Comparison of ENCODE assay signal across 8 cellular contexts in the genomic region with DNA sequence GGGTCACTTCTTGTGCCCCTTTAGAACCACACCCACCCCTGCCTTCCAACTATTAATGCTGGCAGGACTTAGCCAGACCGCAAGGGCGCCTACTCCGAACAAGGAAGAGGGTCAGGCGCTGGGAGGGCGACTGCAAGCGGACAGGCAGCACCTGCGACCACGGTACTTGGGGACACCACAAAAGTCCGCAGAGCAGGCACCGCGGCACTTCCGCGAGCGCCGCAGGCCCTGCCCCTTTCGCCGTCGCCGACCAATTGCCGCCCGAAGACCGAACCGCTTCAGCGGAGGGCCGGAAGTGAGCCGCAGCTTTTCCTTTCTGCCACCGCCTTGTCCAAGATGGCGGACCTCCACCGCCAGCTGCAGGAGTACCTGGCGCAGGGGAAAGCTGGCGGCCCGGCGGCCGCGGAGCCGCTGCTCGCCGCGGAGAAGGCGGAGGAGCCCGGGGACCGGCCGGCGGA. TPM values are rescaled to one million over a fixed set of nuclear protein-coding genes. Genes with fewer than 3 reads are reported as not detected.
DNase-seq lines count a peak whose midpoint lies in the region; ATAC-seq, FAIRE-seq and TF ChIP-seq lines count a peak whose summit lies in the region.

A gene with protein sequence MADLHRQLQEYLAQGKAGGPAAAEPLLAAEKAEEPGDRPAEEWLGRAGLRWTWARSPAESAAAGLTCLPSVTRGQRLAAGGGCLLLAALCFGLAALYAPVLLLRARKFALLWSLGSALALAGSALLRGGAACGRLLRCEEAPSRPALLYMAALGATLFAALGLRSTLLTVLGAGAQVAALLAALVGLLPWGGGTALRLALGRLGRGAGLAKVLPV (plus strand): TSS at position 305 of the 458 bp plus-strand sequence. CDS start 32 bp downstream, at position 337.

- peak; percentile 65 for FAIRE-seq in HTR-8/SVneo (lab: Jason Lieb, UNC)
- FAIRE-seq in H1 (lab: Jason Lieb, UNC), result no peak

- peak within 1 kb of the TSS; percentile 59 to 99 for H3K4me2 ChIP-seq in H1 (ENCODE audit: insufficient read depth in 1 of 2, low read depth in 2 of 2, low read length in 2 of 2)

- DNase-seq in Caki2 (ENCODE audit: low read depth) (peak; percentile 91), HTR-8/SVneo (ENCODE audit: insufficient read length, low spot score) (peak; percentile 95), NOMO-1 (lab: John Stamatoyannopoulos, UW; ENCODE audit: unreplicated experiment in 2 of 2) (peak; percentile 91 to 97), H1 (ENCODE audit: low read depth in 1 of 2, low spot score in 2 of 2) (peak; percentile 91), mesenteric fat pad (ENCODE audit: low spot score) (peak; percentile 98)
- DNase-seq in activated CD8-positive, alpha-beta memory T cell treated with anti-CD3 and anti-CD28 coated beads for 48 hours (ENCODE audit: low read depth in 2 of 3, low spot score in 2 of 3), result peak; percentile 80 to 82 (median 81)
- peak; percentile 83 for DNase-seq in stimulated activated CD8-positive, alpha-beta memory T cell treated with anti-CD3 and anti-CD28 coated beads, Interleukin-12 subunit alpha, Interleukin-12 subunit beta, amount 100 ng/mL, for 4 hours (ENCODE audit: low read depth)

- H3K18ac ChIP-seq in H1 (ENCODE audit: extremely low read depth, low read length), result peak within 1 kb of the TSS; percentile 89

- H2AFZ ChIP-seq in H1 (ENCODE audit: low read length), result peak within 1 kb of the TSS; percentile 87; the same call in 1 of the 2 replicates

- peak within 1 kb of the TSS; percentile 32 for H3K4ac ChIP-seq in H1 (replicated peaks; ENCODE audit: insufficient read length, low read depth, low read length)

- TF ChIP-seq EP300 in H1 (IDR thresholded peaks at IDR 0.05; ENCODE audit: borderline replicate concordance in 1 of 2, low read depth in 2 of 2, low read length in 2 of 2), result no peak

- peaks cover 6% of the 10 kb centered on the region for H3K23me2 ChIP-seq in H1 (ENCODE audit: low read depth, low read length)

- peaks cover 0 to 4% (median 3%) of the 10 kb centered on the region in 4 experiments; a peak in 6 of 7 replicates for H3K4me1 ChIP-seq in H1 (replicated peaks in 1 of 4; ENCODE audit: control insufficient read depth in 3 of 4, insufficient read depth in 4 of 4, low read length in 3 of 4)

- TF ChIP-seq RAD21 in H1 (IDR thresholded peaks at IDR 0.05 in 1 of 2, conservative IDR thresholded peaks at IDR 0.05 in 1 of 2; ENCODE audit: low read depth in 2 of 2, low read length in 2 of 2), result no peak; a peak in 1 of 4 replicates

- no peaks in the 10 kb centered on the region for H3K79me1 ChIP-seq in H1 (ENCODE audit: low read depth, low read length)

- peak within 1 kb of the TSS; percentile 52; the same call in 1 of the 2 replicates for H2BK12ac ChIP-seq in H1 (ENCODE audit: low read depth, low read length)

- peak within 1 kb of the TSS; percentile 22; the same call in 1 of the 2 replicates for H2BK15ac ChIP-seq in H1 (ENCODE audit: low read length)

- peaks cover 0 to 13% of the 10 kb centered on the region in 2 experiments; a peak in 2 of 4 replicates for H3K79me2 ChIP-seq in H1 (ENCODE audit: control insufficient read depth in 1 of 2, insufficient read depth in 2 of 2, low read length in 2 of 2)

- no peaks in the 10 kb centered on the region for H3K27me3 ChIP-seq in H1 (replicated peaks in 1 of 4; ENCODE audit: control insufficient read depth in 3 of 4, extremely low read depth in 1 of 4, insufficient read depth in 3 of 4, low read length in 3 of 4)

- peak within 1 kb of the TSS; percentile 61 to 80 (median 63) for H3K4me3 ChIP-seq in H1 (ENCODE audit: extremely low read depth in 1 of 4, insufficient read depth in 2 of 4, low read depth in 3 of 4, low read length in 4 of 4)

- peak within 1 kb of the TSS; percentile 99 for H4K8ac ChIP-seq in H1 (ENCODE audit: extremely low read depth, insufficient read depth, low read length)

- peak; percentile 71 for ATAC-seq in GM21390 (IDR thresholded peaks at IDR 0.05; ENCODE audit: unreplicated experiment)

- POLR2A ChIA-PET in H1 (lab: Charles Lee; ENCODE audit: partially characterized antibody), result interaction anchor here (0.7 to 4.6 kb wide), 10 partner anchors 8 to 238 kb away, joined by 3 to 25 read pairs (median 3); a partner anchor contains a TSS

- peak within 1 kb of the TSS; percentile 74 for H2BK120ac ChIP-seq in H1 (replicated peaks; ENCODE audit: low read depth, low read length)

- TF ChIP-seq POLR2A in H1 (IDR thresholded peaks at IDR 0.05; ENCODE audit: control extremely low read depth in 1 of 2, low read depth in 2 of 2, low read length in 2 of 2), result peak; percentile 96 to 97

- H3K9ac ChIP-seq in H1 (replicated peaks in 1 of 4; ENCODE audit: extremely low read depth in 1 of 4, low read depth in 3 of 4, low read length in 3 of 4), result peak within 1 kb of the TSS; percentile 81 to 100 (median 95)

- H4K20me1 ChIP-seq in H1 (replicated peaks in 1 of 2; ENCODE audit: control insufficient read depth in 1 of 2, insufficient read depth in 2 of 2, low read length in 2 of 2), result peaks cover 4 to 10% of the 10 kb centered on the region in 2 experiments

- H4K91ac ChIP-seq in H1 (replicated peaks; ENCODE audit: insufficient read length, low read length), result peak within 1 kb of the TSS; percentile 91

- peak within 1 kb of the TSS; percentile 95 for H4K5ac ChIP-seq in H1 (ENCODE audit: insufficient read length, low read depth, low read length)

- H3K27ac ChIP-seq in H1 (ENCODE audit: low read depth, low read length), result peak within 1 kb of the TSS; percentile 96

- in situ Hi-C loops in Caki2 (cut with HindIII; ENCODE audit: low pct_unique_long_range_greater_than_20kb, low sequenced_read_pairs), result no loop called here

- peaks cover 0 to 22% (median 4%) of the 10 kb centered on the region in 4 experiments; a peak in 5 of 8 replicates for H3K36me3 ChIP-seq in H1 (ENCODE audit: control insufficient read depth in 2 of 4, insufficient read depth in 4 of 4, low read length in 3 of 4)

- 0% methylated on average over 44 of the region's 44 CpGs; no CpG with 5 or more reads in 1 of the 2 experiments for WGBS in H1 (ENCODE audit: extremely low coverage in 1 of 2, insufficient coverage in 1 of 2, insufficient read length in 1 of 2, insufficient replicate concordance in 2 of 2, low coverage in 1 of 2, low lambda C conversion rate in 2 of 2, missing lambda C conversion rate in 1 of 2), 2 experiments

- H2BK20ac ChIP-seq in H1 (ENCODE audit: low read length), result no peak within 1 kb of the TSS

- peak within 1 kb of the TSS; percentile 90 for H3K56ac ChIP-seq in H1 (replicated peaks; ENCODE audit: insufficient read length, low read depth, low read length)

- no peaks in the 10 kb centered on the region for H3K9me3 ChIP-seq in H1 (ENCODE audit: insufficient read depth in 2 of 2, low read depth in 1 of 2, low read length in 1 of 2)

- no peak within 1 kb of the TSS; the same call in 1 of the 2 replicates for H2AK5ac ChIP-seq in H1 (ENCODE audit: low read depth, low read length)

- peak within 1 kb of the TSS; percentile 80 for H2BK5ac ChIP-seq in H1 (ENCODE audit: low read depth, low read length)

- TF ChIP-seq CTCF in H1 (IDR thresholded peaks at IDR 0.05; ENCODE audit: control extremely low read depth in 1 of 3, insufficient read depth in 1 of 3, low read depth in 1 of 3, low read length in 3 of 3), result no peak

- no peak within 1 kb of the TSS for H3K14ac ChIP-seq in H1 (ENCODE audit: insufficient read length)

- CTCF ChIA-PET in H1 (lab: Charles Lee; ENCODE audit: partially characterized antibody), result no interaction called here

- H3K23ac ChIP-seq in H1 (ENCODE audit: insufficient read length), result no peak within 1 kb of the TSS

TF ChIP-seq in H1, 55 proteins besides CTCF, POLR2A, EP300 and RAD21 (continues in another document):
- TF ChIP-seq TAF1 (IDR thresholded peaks at IDR 0.05; ENCODE audit: low read depth, low read length), result peak; percentile 97
- TF ChIP-seq RBBP5 (IDR thresholded peaks at IDR 0.05; ENCODE audit: borderline replicate concordance, low read depth, low read length), result peak; percentile 17; the same call in 1 of the 2 replicates
- 0 out of 2 replicates have a peak, but pooled peaks have one; percentile 33 for TF ChIP-seq SP1 (IDR thresholded peaks at IDR 0.05; ENCODE audit: low read depth, low read length)
- TF ChIP-seq KDM4A (IDR thresholded peaks at IDR 0.05; ENCODE audit: low read depth, low read length, severe bottlenecking), result peak; percentile 43
- TF ChIP-seq CREB1 (IDR thresholded peaks at IDR 0.05), result peak; percentile 33; the same call in 1 of the 2 replicates
- peak; percentile 81 for TF ChIP-seq GTF2F1 (IDR thresholded peaks at IDR 0.05; ENCODE audit: borderline replicate concordance, low read depth, low read length)
- 0 out of 2 replicates have a peak, but pooled peaks have one; percentile 20 for TF ChIP-seq TCF12 (IDR thresholded peaks at IDR 0.05; ENCODE audit: low read depth, low read length)
- TF ChIP-seq TBP (IDR thresholded peaks at IDR 0.05; ENCODE audit: low read depth, low read length), result peak; percentile 92
- TF ChIP-seq PHF8 (conservative IDR thresholded peaks at IDR 0.05; ENCODE audit: low read depth, low read length), result peak; percentile 98
- no peak for TF ChIP-seq CHD1 (IDR thresholded peaks at IDR 0.05; ENCODE audit: low read depth, low read length)
- TF ChIP-seq, protein P1, sequence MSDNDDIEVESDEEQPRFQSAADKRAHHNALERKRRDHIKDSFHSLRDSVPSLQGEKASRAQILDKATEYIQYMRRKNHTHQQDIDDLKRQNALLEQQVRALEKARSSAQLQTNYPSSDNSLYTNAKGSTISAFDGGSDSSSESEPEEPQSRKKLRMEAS (IDR thresholded peaks at IDR 0.05), result peak; percentile 51
- TF ChIP-seq TAF7 (optimal IDR thresholded peaks at IDR 0.05; ENCODE audit: borderline replicate concordance, low read depth, low read length), result peak; percentile 92
- TF ChIP-seq POLR2AphosphoS5 (IDR thresholded peaks at IDR 0.05; ENCODE audit: low read depth, low read length), result peak; percentile 96
- no peak for TF ChIP-seq RNF2 (IDR thresholded peaks at IDR 0.05; ENCODE audit: borderline replicate concordance, low read depth, low read length, missing control alignments, poor library complexity, severe bottlenecking)
- no peak for TF ChIP-seq BACH1 (IDR thresholded peaks at IDR 0.05; ENCODE audit: low read length)
- TF ChIP-seq YY1 (IDR thresholded peaks at IDR 0.05; ENCODE audit: low read depth, low read length), result peak; percentile 98

RNA-seq across cellular contexts. Expression of the gene that starts here (rescaled TPM):
- total RNA-seq in Caki2 (2014; rRNA removed; shearing (Covaris generic); ENCODE audit: low replicate concordance), result 3.4 and 6.6 TPM in 2 replicates
- total RNA-seq in H1 (2021; fragmentation: NEBNext Ultra II Directional; extraction: Animal tissue kit (Norgen Biotek cat#: 25700)), result 7.1 and 7.3 TPM in 2 replicates
- 7.3 and 10.3 TPM in 2 replicates for polyA plus RNA-seq in H1 (2011; rRNA removed)
- 11.5 TPM for polyA plus RNA-seq in H1 (2011; cell fraction: cytosol; rRNA removed)
- polyA plus RNA-seq in H1 (2011; cell fraction: nucleus; rRNA removed), result 5.6 TPM
- not detected in 4 replicates for polyA plus RNA-seq in H1 (2012, experiment 1 of 2)
- polyA plus RNA-seq in H1 (2012, experiment 2 of 2), result 5.5 TPM
- polyA plus RNA-seq in H1 (2013, experiment 1 of 2), result 11.1 TPM
- polyA plus RNA-seq in H1 (2013, experiment 2 of 2), result 10.8 TPM
- polyA minus RNA-seq in H1 (2011; rRNA and poly(A)+ RNA removed), result 5.5 and 5.6 TPM in 2 replicates
- 5.8 TPM for polyA minus RNA-seq in H1 (2011; cell fraction: cytosol; rRNA and poly(A)+ RNA removed)
- polyA minus RNA-seq in H1 (2011; cell fraction: nucleus; rRNA and poly(A)+ RNA removed), result 9.4 TPM
- total RNA-seq in mesenteric fat pad, result 4.2 TPM

Comparison
In these comparisons a context has a peak if more than half of its experiments do, and no peak if none do; other contexts are left out.
1. Peak in every context shown above with its lines: DNase-seq, ATAC-seq, H3K4me3 ChIP-seq and H3K27ac ChIP-seq.